ENCODE assay signal across 6 cellular contexts in genomic region chr2:90220623-90221299, GRCh38.
DNase-seq lines count a peak whose midpoint lies in the region; ATAC-seq and TF ChIP-seq lines count a peak whose summit lies in the region.
"Not testable (repeated sequence)": the region's sequence is repeated elsewhere in the genome, so short reads cannot be mapped to it uniquely, and the experiment has no call there.

No MANE protein-coding gene starts in this region.

- peaks cover 22% of the 10 kb centered on the region for H3K4me1 Mint-ChIP-seq in memory B cell

- H3K9me3 ChIP-seq in DOHH2 (ENCODE audit: control insufficient read depth, insufficient read depth, low read length); Karpas-422 (ENCODE audit: low read length); OCI-LY7 (ENCODE audit: low read length); SU-DHL-6 (ENCODE audit: insufficient read depth, low read length): not testable (repeated sequence)

- not testable (repeated sequence) for H4K20me1 ChIP-seq in DOHH2 (ENCODE audit: control insufficient read depth, insufficient read depth, low read depth, low read length); Karpas-422 (ENCODE audit: insufficient read depth, low read depth, low read length); OCI-LY7 (ENCODE audit: insufficient read depth, low read length); SU-DHL-6 (ENCODE audit: low read depth, low read length)

- not testable (repeated sequence) for H3K36me3 Mint-ChIP-seq in memory B cell

- H3K9me2 ChIP-seq in DOHH2 (replicated peaks; ENCODE audit: control insufficient read depth, low read length); Karpas-422 (replicated peaks; ENCODE audit: insufficient read depth, low read length); OCI-LY7 (ENCODE audit: insufficient read depth, low read length); SU-DHL-6 (replicated peaks; ENCODE audit: insufficient read depth, low read length): not testable (repeated sequence)

- POLR2A ChIA-PET in OCI-LY7 (lab: Charles Lee): interaction anchor here (0.8 to 1.1 kb wide), 2 partner anchors 13 to 28 kb away, joined by 3 read pairs; no protein-coding TSS in a partner anchor

- peak overlapping the region; percentile 70 for H3K9ac ChIP-seq in Karpas-422 (ENCODE audit: low read length)
- H3K9ac ChIP-seq in SU-DHL-6 (ENCODE audit: low read length): peak overlapping the region; percentile 59

- not testable (repeated sequence) for H3K27me3 Mint-ChIP-seq in memory B cell

- TSS peak; percentile 90 for BruUV-seq in OCI-LY7 (replicated peaks; lab: Mats Ljungman, UMichigan)

- H3K79me2 ChIP-seq in DOHH2 (ENCODE audit: control insufficient read depth, low read length); Karpas-422 (ENCODE audit: low read length); SU-DHL-6 (ENCODE audit: insufficient read depth, low read length): not testable (repeated sequence)
- H3K79me2 ChIP-seq in OCI-LY7 (ENCODE audit: insufficient read depth, low read depth, low read length): peaks cover 20% of the 10 kb centered on the region; the same call in 1 of the 2 replicates

- H3K4me2 ChIP-seq in DOHH2 (ENCODE audit: low read length): peak overlapping the region; percentile 94
- peak overlapping the region; percentile 57 for H3K4me2 ChIP-seq in Karpas-422 (ENCODE audit: low read depth, low read length, poor library complexity, severe bottlenecking)
- peak overlapping the region; percentile 77 for H3K4me2 ChIP-seq in OCI-LY7 (ENCODE audit: low read length)
- H3K4me2 ChIP-seq in SU-DHL-6 (ENCODE audit: low read depth, low read length, poor library complexity, severe bottlenecking): peak overlapping the region; percentile 67

- H3K9me3 Mint-ChIP-seq in memory B cell: not testable (repeated sequence)

- peak overlapping the region; percentile 78 for H3K4me3 Mint-ChIP-seq in memory B cell

- not testable (repeated sequence) for H3F3A ChIP-seq in DOHH2 (ENCODE audit: control insufficient read depth, insufficient read depth); SU-DHL-6 (ENCODE audit: insufficient read depth)

- not testable (repeated sequence) for H2AFZ ChIP-seq in Karpas-422 (ENCODE audit: low read length); OCI-LY7 (ENCODE audit: low read length); SU-DHL-6 (ENCODE audit: low read depth, low read length, severe bottlenecking)

- ATAC-seq in GM18907 (IDR thresholded peaks at IDR 0.05; ENCODE audit: unreplicated experiment) (peak; percentile 50), memory B cell (ENCODE audit: low read depth) (peak; percentile 54)

- DNase-seq in Karpas-422 (peak; percentile 91), OCI-LY7 (ENCODE audit: low spot score) (peak; percentile 89), memory B cell (ENCODE audit: low spot score in 2 of 2) (peak in 1 of 2 donors; percentile 11)

- TF ChIP-seq CTCF in DOHH2 (IDR thresholded peaks at IDR 0.05; ENCODE audit: low read depth, low read length, poor library complexity, severe bottlenecking); OCI-LY7 (conservative IDR thresholded peaks at IDR 0.05; ENCODE audit: low read length); SU-DHL-6 (IDR thresholded peaks at IDR 0.05; ENCODE audit: insufficient read depth, low read length, poor library complexity, severe bottlenecking): not testable (repeated sequence)

- not testable (repeated sequence) for H3K27me3 ChIP-seq in DOHH2 (ENCODE audit: control insufficient read depth, low read length); Karpas-422 (ENCODE audit: low read length); SU-DHL-6 (ENCODE audit: low read length)

- peak overlapping the region; percentile 94 for H3K4me3 ChIP-seq in DOHH2 (ENCODE audit: low read length)
- peak overlapping the region; percentile 63 for H3K4me3 ChIP-seq in Karpas-422 (ENCODE audit: low read length)
- H3K4me3 ChIP-seq in OCI-LY7 (ENCODE audit: low read depth, low read length, poor library complexity, severe bottlenecking): peak overlapping the region; percentile 71
- peak overlapping the region; percentile 58 for H3K4me3 ChIP-seq in SU-DHL-6 (ENCODE audit: insufficient read depth, low read length, poor library complexity, severe bottlenecking)

- intact Hi-C loops in OCI-LY7 (cut with micrococcal nuclease; ENCODE audit: unreplicated experiment): loop anchor here (5.0 kb wide), 1 partner anchor 48 kb away; no protein-coding TSS in a partner anchor

- H3K4me1 ChIP-seq in DOHH2 (ENCODE audit: control insufficient read depth, low read length) (peaks cover 63% of the 10 kb centered on the region), Karpas-422 (ENCODE audit: low read length) (peaks cover 53% of the 10 kb centered on the region), OCI-LY7 (ENCODE audit: insufficient read depth, low read length, poor library complexity, severe bottlenecking) (peaks cover 63% of the 10 kb centered on the region)

- CTCF ChIA-PET in OCI-LY7 (lab: Charles Lee; ENCODE audit: unreplicated experiment): interaction anchor here (1.0 kb wide), 1 partner anchor 13 kb away, joined by 3 read pairs; no protein-coding TSS in a partner anchor

- H3K27ac Mint-ChIP-seq in memory B cell: peak overlapping the region; percentile 47

- H3K27ac ChIP-seq in DOHH2 (ENCODE audit: low read depth, low read length): peak overlapping the region; percentile 91
- H3K27ac ChIP-seq in Karpas-422 (ENCODE audit: low read length): peak overlapping the region; percentile 91
- peak overlapping the region; percentile 91 for H3K27ac ChIP-seq in OCI-LY7 (ENCODE audit: low read depth, low read length, poor library complexity, severe bottlenecking)
- H3K27ac ChIP-seq in SU-DHL-6 (ENCODE audit: low read depth, low read length): peak overlapping the region; percentile 77

- not testable (repeated sequence) for H3K36me3 ChIP-seq in DOHH2 (ENCODE audit: control insufficient read depth, low read length); Karpas-422 (ENCODE audit: insufficient read depth, low read length); OCI-LY7 (ENCODE audit: insufficient read depth, low read length); SU-DHL-6 (ENCODE audit: low read length)
